Comparison of ENCODE assay signal across 10 cellular contexts in genomic region chr17:1182831-1183578, GRCh38. TPM values are rescaled to one million over a fixed set of nuclear protein-coding genes. Genes with fewer than 3 reads are reported as not detected.
DNase-seq lines count a peak whose midpoint lies in the region; ATAC-seq and TF ChIP-seq lines count a peak whose summit lies in the region.
"Had no signal": no experiment of that assay in that cellular context is flagged by ENCODE, and none has a peak within 500 bp of the region (broad histone marks: within the 10 kb centered on the region; RNA-seq: fewer than 3 reads in every experiment).

No MANE protein-coding gene starts in this region.

- DNase-seq in activated B cell treated with CpG ODN at 0.5 μM for 24 hours (no peak), renal cortical epithelial cell (ENCODE audit: low read depth) (peak; percentile 45), RPMI8226 (no peak), activated gamma-delta T cell treated with Interleukin-2 at 50 U/mL for 16 hours (no peak)
- DNase-seq in activated CD4-positive, alpha-beta T cell treated with anti-CD3 and anti-CD28 coated beads for 1 hour, result no peak
- DNase-seq: activated naive CD4-positive, alpha-beta T cell treated with anti-CD3 and anti-CD28 coated beads, Interleukin-2, amount 10 ng/mL, durations not matched to agents 7 days and 5 days; effector CD8-positive, alpha-beta T cell; hippocampal formation had no signal

- H3K4me3 Mint-ChIP-seq in activated B cell treated with CpG ODN at 0.5 μM for 24 hours, result peak overlapping the region; percentile 62
- H3K4me3 Mint-ChIP-seq: activated naive CD4-positive, alpha-beta T cell treated with anti-CD3 and anti-CD28 coated beads, Interleukin-2, amount 10 ng/mL, durations not matched to agents 7 days and 5 days had no signal

- peaks cover 2% of the 10 kb centered on the region for H3K36me3 Mint-ChIP-seq in activated B cell treated with CpG ODN at 0.5 μM for 24 hours (ENCODE audit: low read depth)
- H3K36me3 Mint-ChIP-seq: activated naive CD4-positive, alpha-beta T cell treated with anti-CD3 and anti-CD28 coated beads, Interleukin-2, amount 10 ng/mL, durations not matched to agents 7 days and 5 days had no signal

- H3K27me3 Mint-ChIP-seq in activated B cell treated with CpG ODN at 0.5 μM for 24 hours, result no peaks in the 10 kb centered on the region

- CTCF ChIA-PET in activated B cell treated with CpG ODN at 0.5 μM for 24 hours (lab: Charles Lee), result interaction anchor here (1.2 to 2.1 kb wide), 2 partner anchors 15 kb away, joined by 5 to 7 read pairs; no protein-coding TSS in a partner anchor

- H3K27ac Mint-ChIP-seq in activated B cell treated with CpG ODN at 0.5 μM for 24 hours, result peak overlapping the region; percentile 56
- H3K27ac Mint-ChIP-seq: activated naive CD4-positive, alpha-beta T cell treated with anti-CD3 and anti-CD28 coated beads, Interleukin-2, amount 10 ng/mL, durations not matched to agents 7 days and 5 days had no signal

- H3K4me1 Mint-ChIP-seq in activated B cell treated with CpG ODN at 0.5 μM for 24 hours, result peaks cover 67% of the 10 kb centered on the region

- POLR2A ChIA-PET in activated B cell treated with CpG ODN at 0.5 μM for 24 hours (lab: Charles Lee), result interaction anchor here (0.6 to 2.4 kb wide), 7 partner anchors 13 to 304 kb away, joined by 3 to 10 read pairs (median 5); no protein-coding TSS in a partner anchor

- intact Hi-C loops in activated B cell treated with CpG ODN at 0.5 μM for 24 hours (cut with micrococcal nuclease), result loop anchor here (5.0 kb wide), 2 partner anchors 76 to 186 kb away; partner anchors contain the start of gene TIMM22

- no peaks in the 10 kb centered on the region for H3K9me3 Mint-ChIP-seq in activated B cell treated with CpG ODN at 0.5 μM for 24 hours
- H3K9me3 Mint-ChIP-seq: activated naive CD4-positive, alpha-beta T cell treated with anti-CD3 and anti-CD28 coated beads, Interleukin-2, amount 10 ng/mL, durations not matched to agents 7 days and 5 days had no signal

- TF ChIP-seq CTCF in activated B cell treated with CpG ODN at 0.5 μM for 24 hours (IDR thresholded peaks at IDR 0.05), result no peak

- ATAC-seq in GM18511 (IDR thresholded peaks at IDR 0.05; ENCODE audit: unreplicated experiment), result peak; percentile 16
- ATAC-seq in HG02759 (IDR thresholded peaks at IDR 0.05; ENCODE audit: unreplicated experiment), result peak; percentile 2
- no peak for ATAC-seq in activated B cell treated with CpG ODN at 0.5 μM for 24 hours (ENCODE audit: low read depth)

RNA-seq across cellular contexts. Expression of gene ABR, which starts 3.2 kb away (rescaled TPM):
- 132 and 150 TPM in 2 replicates for total RNA-seq in activated B cell treated with CpG ODN at 0.5 μM for 24 hours
- total RNA-seq in renal cortical epithelial cell, result 69.1 and 116 TPM in 2 replicates
